9 cellular contexts compared by ENCODE assay signal in genomic region chr11:35126000-35126878, GRCh38. TPM values are rescaled to one million over a fixed set of nuclear protein-coding genes. Genes with fewer than 3 reads are reported as not detected.
A peak's percentile ranks its signal among the peaks of the same experiment; 100 is the strongest.
DNase-seq lines count a peak whose midpoint lies in the region; ATAC-seq and TF ChIP-seq lines count a peak whose summit lies in the region.
"Had no signal": no experiment of that assay in that cellular context is flagged by ENCODE, and none has a peak within 500 bp of the region (broad histone marks: within the 10 kb centered on the region; RNA-seq: fewer than 3 reads in every experiment).

No MANE protein-coding gene starts in this region.

- no peaks in the 10 kb centered on the region for H3F3A ChIP-seq in GM23338 (replicated peaks; ENCODE audit: low read depth)

- H3K4me3 ChIP-seq in GM23338, result no peak overlapping the region
- peak overlapping the region; percentile 61 for H3K4me3 ChIP-seq in OCI-LY3 (ENCODE audit: low read length)
- peak overlapping the region in 1 of 8 donors; percentile 6 for H3K4me3 ChIP-seq in spleen

- no peak overlapping the region for H3K27ac Mint-ChIP-seq in GM23338

- DNase-seq in GM23338 (ENCODE audit: low spot score) (no peak), spleen (no peak), NOMO-1 (lab: John Stamatoyannopoulos, UW; ENCODE audit: unreplicated experiment in 2 of 2) (no peak), iPS-NIHi7 (ENCODE audit: extremely low spot score) (no peak), SK-N-DZ (ENCODE audit: low spot score) (no peak), NCI-H1694 (lab: John Stamatoyannopoulos, UW) (no peak)
- DNase-seq: right cardiac atrium had no signal

- H3K9me3 ChIP-seq in OCI-LY3 (ENCODE audit: insufficient read depth, low read length) (no peaks in the 10 kb centered on the region), spleen (no peaks in the 10 kb centered on the region)

- H3K4me1 ChIP-seq in GM23338 (ENCODE audit: insufficient read depth) (peaks cover 11% of the 10 kb centered on the region; the same call in 1 of the 2 replicates), OCI-LY3 (ENCODE audit: low read length) (peaks cover 95% of the 10 kb centered on the region), spleen (peaks cover 0 to 49% (median 39%) of the 10 kb centered on the region in 6 donors)

- H2AFZ ChIP-seq in GM23338 (peak overlapping the region; percentile 88), OCI-LY3 (ENCODE audit: low read depth, low read length) (no peak overlapping the region)

- no peaks in the 10 kb centered on the region for H4K20me1 ChIP-seq in GM23338 (replicated peaks; ENCODE audit: insufficient read depth)
- H4K20me1 ChIP-seq in OCI-LY3 (ENCODE audit: insufficient read depth, low read length), result no peaks in the 10 kb centered on the region

- no peaks in the 10 kb centered on the region for H3K27me3 Mint-ChIP-seq in GM23338 (ENCODE audit: insufficient read depth, low read depth, poor library complexity)

- WGBS in spleen, 5 donors, result 57 to 64% (median 60%) methylated on average over 6 of the region's 6 CpGs

- TF ChIP-seq CTCF in GM23338 (conservative IDR thresholded peaks at IDR 0.05; ENCODE audit: low read depth in 2 of 2) (no peak), OCI-LY3 (IDR thresholded peaks at IDR 0.05; ENCODE audit: low read depth, low read length) (no peak; the same call in 1 of the 2 replicates), spleen (IDR thresholded peaks at IDR 0.05 in 8 of 11, conservative IDR thresholded peaks at IDR 0.05 in 3 of 11) (peak in 4 of 11 experiments; percentile 9 to 25 (median 16))

- H3K27ac ChIP-seq in GM23338 (ENCODE audit: low read depth), result no peak overlapping the region
- H3K27ac ChIP-seq in OCI-LY3 (ENCODE audit: low read length), result peak overlapping the region; percentile 95
- peak overlapping the region in 5 of 8 donors; percentile 35 to 66 (median 58) for H3K27ac ChIP-seq in spleen

- H3K79me2 ChIP-seq in GM23338 (replicated peaks; ENCODE audit: insufficient read depth) (no peaks in the 10 kb centered on the region), OCI-LY3 (ENCODE audit: low read length) (peaks cover 8% of the 10 kb centered on the region; the same call in 1 of the 2 replicates)

- intact Hi-C loops in spleen (cut with DNase I; ENCODE audit: low total_unique reads), result no loop called here

- ATAC-seq in GM18868 (IDR thresholded peaks at IDR 0.05; ENCODE audit: unreplicated experiment) (peak; percentile 63), GM23338 (no peak)
- ATAC-seq: right cardiac atrium had no signal

- H3K27me3 ChIP-seq in GM23338 (ENCODE audit: insufficient read depth), result no peaks in the 10 kb centered on the region
- no peaks in the 10 kb centered on the region for H3K27me3 ChIP-seq in OCI-LY3 (ENCODE audit: low read depth, low read length)
- no peaks in the 10 kb centered on the region for H3K27me3 ChIP-seq in spleen (replicated peaks in 1 of 7)

- no peaks in the 10 kb centered on the region for H3K36me3 Mint-ChIP-seq in GM23338 (ENCODE audit: low read depth)

- peaks cover 6% of the 10 kb centered on the region for H3K4me1 Mint-ChIP-seq in GM23338

- peak overlapping the region; percentile 80 for H3K9ac ChIP-seq in OCI-LY3 (ENCODE audit: low read length)

- no peak for TF ChIP-seq POLR2A in spleen (IDR thresholded peaks at IDR 0.05)

- H3K9me2 ChIP-seq in GM23338 (ENCODE audit: insufficient read depth), result no peaks in the 10 kb centered on the region

- no peak overlapping the region for H3K4me3 Mint-ChIP-seq in GM23338

- no peak overlapping the region for H3K4me2 ChIP-seq in GM23338
- peak overlapping the region; percentile 79 for H3K4me2 ChIP-seq in OCI-LY3 (ENCODE audit: low read length)

- H3K9me3 Mint-ChIP-seq in GM23338, result no peaks in the 10 kb centered on the region; the same call in 2 of the 3 replicates

- no peaks in the 10 kb centered on the region for H3K36me3 ChIP-seq in GM23338 (ENCODE audit: insufficient read depth)
- H3K36me3 ChIP-seq in OCI-LY3 (replicated peaks; ENCODE audit: low read depth, low read length), result no peaks in the 10 kb centered on the region
- H3K36me3 ChIP-seq in spleen, result no peaks in the 10 kb centered on the region

TF ChIP-seq in GM23338, 12 proteins besides CTCF, POLR2A, EP300 and RAD21:
- TF ChIP-seq EZH2 (IDR thresholded peaks at IDR 0.05; ENCODE audit: low read depth, unreplicated experiment), result no peak
- no peak for TF ChIP-seq JUNB (IDR thresholded peaks at IDR 0.05; ENCODE audit: unreplicated experiment)
- TF ChIP-seq ZNF114 (CRISPR knock-in tag; IDR thresholded peaks at IDR 0.05), result no peak
- TF ChIP-seq POLR2AphosphoS5 (IDR thresholded peaks at IDR 0.05; ENCODE audit: low read depth), result no peak

RNA-seq across cellular contexts. Expression of gene CD44, which starts 12.7 kb away (rescaled TPM):
- 8.3 and 10.1 TPM in 2 replicates for total RNA-seq in GM23338 (2014; rRNA removed; shearing (Covaris generic))
- 3.8 and 4.0 TPM in 2 replicates for polyA plus RNA-seq in GM23338 (2016; fragmentation: Nextera tagmentation; extraction: Ambion mirVana)
- 100 to 1,000 TPM; 200 to 521 (median 348) TPM for total RNA-seq in spleen
- 100 to 1,000 TPM in 1 of 3 donors, 10 to 100 TPM in 2; 60.9 to 103 (median 71.8) TPM for polyA plus RNA-seq in spleen
- 0.61 and 1.4 TPM in 2 replicates for polyA plus RNA-seq in SK-N-DZ (2014; cell fraction: cytosol; rRNA removed)
- 0.12 and 0.39 TPM in 2 replicates for polyA plus RNA-seq in SK-N-DZ (2014; cell fraction: nucleus; rRNA removed)

Comparison
In these comparisons a context has a peak if more than half of its experiments do, and no peak if none do; other contexts are left out.
1. RNA of gene CD44, which starts 12.7 kb away (total RNA-seq): 200 to 521 TPM in spleen; 8.3 to 10.1 TPM in GM23338; every median in the first group is over 10 times any median in the second.